In the genomic region with DNA sequence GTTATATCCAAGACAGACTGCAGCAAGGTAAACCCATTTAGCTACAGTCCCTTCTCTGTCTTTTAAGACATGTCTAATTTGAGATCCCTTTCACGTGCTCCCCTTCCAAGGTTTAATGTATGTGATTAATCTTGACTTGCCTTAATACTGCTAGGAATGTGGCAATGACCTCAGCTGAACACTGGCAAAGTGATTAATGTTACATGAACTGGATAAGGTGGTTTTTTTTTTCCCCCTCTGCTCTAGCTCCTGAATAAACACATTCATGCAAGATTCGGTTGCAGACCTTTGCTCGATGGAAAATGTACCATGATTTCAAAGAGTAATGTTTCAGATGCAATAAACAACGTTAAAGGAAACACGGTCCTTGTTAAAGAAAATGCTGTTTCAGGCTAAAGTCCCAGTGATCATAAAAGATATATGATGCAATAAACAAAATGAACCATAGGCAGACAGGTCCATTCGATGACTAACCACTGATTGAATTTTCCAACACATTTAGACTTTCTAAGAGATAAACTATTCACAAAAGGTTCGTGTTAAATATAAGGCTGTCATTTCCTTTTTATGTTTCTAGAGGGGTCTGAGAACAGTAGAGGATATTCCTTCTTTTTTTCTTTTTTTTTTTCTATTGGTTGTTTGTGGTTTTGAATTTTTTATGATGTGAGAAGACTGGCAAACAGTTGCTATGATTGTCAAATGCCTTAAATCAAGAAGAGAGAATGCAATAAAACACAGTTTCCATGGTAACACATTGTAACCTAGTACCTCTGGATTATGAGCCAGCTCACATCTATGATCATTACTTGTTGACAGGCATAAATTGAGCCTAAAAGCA, we compare ENCODE assay signal across 12 cellular contexts. TPM values are rescaled to one million over a fixed set of nuclear protein-coding genes. Genes with fewer than 3 reads are reported as not detected.
DNase-seq lines count a peak whose midpoint lies in the region; ATAC-seq and FAIRE-seq lines count a peak whose summit lies in the region.
"Had no signal": no experiment of that assay in that cellular context is flagged by ENCODE, and none has a peak within 500 bp of the region (broad histone marks: within the 10 kb centered on the region; RNA-seq: fewer than 3 reads in every experiment).

No MANE protein-coding gene starts in this region.

- ATAC-seq in HG03175 (IDR thresholded peaks at IDR 0.05; ENCODE audit: unreplicated experiment): no peak
- ATAC-seq in natural killer cell treated with Interleukin-12 subunit alpha and Interleukin-12 subunit beta and Interleukin-15 and Interleukin-18, amount 100 ng/mL, for 72 hours: no peak
- no peak for ATAC-seq in HG02981 (IDR thresholded peaks at IDR 0.05; ENCODE audit: unreplicated experiment)

- H4K8ac ChIP-seq in mesenchymal stem cell (ENCODE audit: low read length): no peak overlapping the region

- no peaks in the 10 kb centered on the region for H3K4me1 ChIP-seq in mesenchymal stem cell (ENCODE audit: control insufficient read depth, insufficient read depth, low read depth, low read length)

- H3K79me1 ChIP-seq in mesenchymal stem cell (replicated peaks; ENCODE audit: low read length, poor library complexity, severe bottlenecking): no peaks in the 10 kb centered on the region

- no peak overlapping the region for H3K27ac ChIP-seq in mesenchymal stem cell (ENCODE audit: low read length, poor library complexity, severe bottlenecking)
- H3K27ac ChIP-seq: thoracic aorta had no signal

- no peak overlapping the region for H2AK5ac ChIP-seq in mesenchymal stem cell (ENCODE audit: low read length, severe bottlenecking)

- H3K23ac ChIP-seq in mesenchymal stem cell (ENCODE audit: low read length in 2 of 2): no peak overlapping the region

- H3K18ac ChIP-seq in mesenchymal stem cell (ENCODE audit: low read depth in 1 of 2, low read length in 2 of 2): no peak overlapping the region

- H3K27me3 ChIP-seq in mesenchymal stem cell (ENCODE audit: control insufficient read depth in 1 of 2, insufficient read depth in 1 of 2, low read length in 2 of 2): no peaks in the 10 kb centered on the region

- peak; percentile 49 for DNase-seq in COR-L47 (lab: John Stamatoyannopoulos, UW)
- DNase-seq in HTR-8/SVneo (ENCODE audit: insufficient read length, low spot score): peak; percentile 48
- peak; percentile 58 for DNase-seq in astrocyte of the hippocampus (ENCODE audit: low read depth, low spot score)
- DNase-seq in mesenchymal stem cell: peak; percentile 44
- no peak for DNase-seq in natural killer cell treated with Interleukin-12 subunit alpha and Interleukin-12 subunit beta and Interleukin-15 and Interleukin-18, amount 100 ng/mL, for 72 hours (ENCODE audit: low spot score)
- DNase-seq in effector CD8-positive, alpha-beta T cell (lab: John Stamatoyannopoulos, UW): no peak
- DNase-seq: activated gamma-delta T cell; stimulated activated CD4-positive, alpha-beta T cell treated with anti-CD3 and anti-CD28 coated beads, Interleukin-4, amount 100 ng/mL, for 24 hours had no signal

- no peak overlapping the region for H2BK15ac ChIP-seq in mesenchymal stem cell (ENCODE audit: low read depth, poor library complexity, severe bottlenecking)

- peaks cover 0 to 6% of the 10 kb centered on the region in 2 donors for H3K4me1 Mint-ChIP-seq in natural killer cell treated with Interleukin-12 subunit alpha and Interleukin-12 subunit beta and Interleukin-15 and Interleukin-18, amount 100 ng/mL, for 72 hours (ENCODE audit: low read depth in 2 of 2)

- no peak overlapping the region for H3K9ac ChIP-seq in mesenchymal stem cell (ENCODE audit: low read length)

- FAIRE-seq in HTR-8/SVneo (lab: Jason Lieb, UNC): no peak

- no peak overlapping the region for H2BK120ac ChIP-seq in mesenchymal stem cell (ENCODE audit: low read depth, low read length)

- no peak overlapping the region for H2BK12ac ChIP-seq in mesenchymal stem cell (ENCODE audit: low read length in 2 of 2)

- no peak overlapping the region for H3K27ac Mint-ChIP-seq in natural killer cell treated with Interleukin-12 subunit alpha and Interleukin-12 subunit beta and Interleukin-15 and Interleukin-18, amount 100 ng/mL, for 72 hours
- H3K27ac Mint-ChIP-seq: dendritic cell treated with granulocyte-macrophage colony-stimulating factor and Interleukin-4, amounts not matched to agents 40 ng/mL and 50 ng/mL, for 4 days had no signal

- H3K4me3 Mint-ChIP-seq in natural killer cell treated with Interleukin-12 subunit alpha and Interleukin-12 subunit beta and Interleukin-15 and Interleukin-18, amount 100 ng/mL, for 72 hours: no peak overlapping the region
- H3K4me3 Mint-ChIP-seq: dendritic cell treated with granulocyte-macrophage colony-stimulating factor and Interleukin-4, amounts not matched to agents 40 ng/mL and 50 ng/mL, for 4 days had no signal

- H3K9me3 ChIP-seq in mesenchymal stem cell (ENCODE audit: control insufficient read depth, low read length): no peaks in the 10 kb centered on the region
- H3K9me3 ChIP-seq: thoracic aorta had no signal

- H3K36me3 Mint-ChIP-seq in natural killer cell treated with Interleukin-12 subunit alpha and Interleukin-12 subunit beta and Interleukin-15 and Interleukin-18, amount 100 ng/mL, for 72 hours: no peaks in the 10 kb centered on the region

- no peak overlapping the region for H2BK5ac ChIP-seq in mesenchymal stem cell (ENCODE audit: low read depth, low read length, poor library complexity, severe bottlenecking)

- no peaks in the 10 kb centered on the region for H3K9me3 Mint-ChIP-seq in natural killer cell treated with Interleukin-12 subunit alpha and Interleukin-12 subunit beta and Interleukin-15 and Interleukin-18, amount 100 ng/mL, for 72 hours
- H3K9me3 Mint-ChIP-seq: dendritic cell treated with granulocyte-macrophage colony-stimulating factor and Interleukin-4, amounts not matched to agents 40 ng/mL and 50 ng/mL, for 4 days had no signal

- no peak overlapping the region for H3K4me2 ChIP-seq in mesenchymal stem cell (ENCODE audit: low read length, poor library complexity, severe bottlenecking)

- WGBS in mesenchymal stem cell: 14% methylated on average over 5 of the region's 7 CpGs

- H3K4me3 ChIP-seq in mesenchymal stem cell (ENCODE audit: insufficient read depth in 1 of 2, low read depth in 1 of 2, low read length in 2 of 2): no peak overlapping the region
- H3K4me3 ChIP-seq: thoracic aorta had no signal

- H3K27me3 Mint-ChIP-seq in natural killer cell treated with Interleukin-12 subunit alpha and Interleukin-12 subunit beta and Interleukin-15 and Interleukin-18, amount 100 ng/mL, for 72 hours: peaks cover 0 to 3% of the 10 kb centered on the region in 2 donors
- H3K27me3 Mint-ChIP-seq: dendritic cell treated with granulocyte-macrophage colony-stimulating factor and Interleukin-4, amounts not matched to agents 40 ng/mL and 50 ng/mL, for 4 days had no signal

- no peak overlapping the region for H3K14ac ChIP-seq in mesenchymal stem cell (ENCODE audit: low read length in 2 of 2)

- no peaks in the 10 kb centered on the region for H3K36me3 ChIP-seq in mesenchymal stem cell (ENCODE audit: control insufficient read depth in 1 of 2, insufficient read depth in 2 of 2, low read depth in 1 of 2, low read length in 2 of 2)
- H3K36me3 ChIP-seq: thoracic aorta had no signal

- no peak overlapping the region for H2AFZ ChIP-seq in mesenchymal stem cell (ENCODE audit: low read depth, low read length)

- no peak overlapping the region for H3K4ac ChIP-seq in mesenchymal stem cell (ENCODE audit: low read depth in 1 of 2, low read length in 2 of 2)

- no peak overlapping the region for H4K91ac ChIP-seq in mesenchymal stem cell (ENCODE audit: low read length)

RNA-seq across cellular contexts. Expression of a gene that starts 44.7 kb away (rescaled TPM):
- 29.0 TPM for polyA plus RNA-seq in mesenchymal stem cell (2013, experiment 1 of 2)
- 27.7 TPM for polyA plus RNA-seq in mesenchymal stem cell (2013, experiment 2 of 2)
- total RNA-seq in natural killer cell treated with Interleukin-12 subunit alpha and Interleukin-12 subunit beta and Interleukin-15 and Interleukin-18, amount 100 ng/mL, for 72 hours: under 1 TPM; 0.47 to 0.59 TPM

Comparison
In these comparisons a context has a peak if more than half of its experiments do, and no peak if none do; other contexts are left out.
1. DNase-seq: peak in COR-L47 (single experiment), HTR-8/SVneo (single experiment), astrocyte of the hippocampus (single experiment) and mesenchymal stem cell (single experiment); none in natural killer cell treated with Interleukin-12 subunit alpha and Interleukin-12 subunit beta and Interleukin-15 and Interleukin-18, amount 100 ng/mL, for 72 hours (single experiment) and effector CD8-positive, alpha-beta T cell (single experiment).